19 cellular contexts compared by ENCODE assay signal in genomic region chr7:107953924-107954303, GRCh38. TPM values are rescaled to one million over a fixed set of nuclear protein-coding genes. Genes with fewer than 3 reads are reported as not detected.
A peak's percentile ranks its signal among the peaks of the same experiment; 100 is the strongest.
DNase-seq lines count a peak whose midpoint lies in the region; ATAC-seq and TF ChIP-seq lines count a peak whose summit lies in the region.
"Had no signal": no experiment of that assay in that cellular context is flagged by ENCODE, and none has a peak within 500 bp of the region (broad histone marks: within the 10 kb centered on the region; RNA-seq: fewer than 3 reads in every experiment).

No MANE protein-coding gene starts in this region.

- no peak overlapping the region for H4K91ac ChIP-seq in mesenchymal stem cell (ENCODE audit: low read length)

- H3K36me3 Mint-ChIP-seq in chondrocyte (ENCODE audit: low read depth) (peaks cover 60% of the 10 kb centered on the region), type B pancreatic cell (peaks cover 53% of the 10 kb centered on the region)

- peaks cover 4% of the 10 kb centered on the region for H3K79me1 ChIP-seq in mesenchymal stem cell (replicated peaks; ENCODE audit: low read length, poor library complexity, severe bottlenecking)

- no peak for ATAC-seq in GM18868 (IDR thresholded peaks at IDR 0.05; ENCODE audit: unreplicated experiment)
- ATAC-seq: activated CD8-positive, alpha-beta T cell treated with anti-CD3 and anti-CD28 coated beads, Interleukin-2, amount 10 ng/mL, durations not matched to agents 7 days and 5 days; left cardiac atrium; pancreas had no signal

- H3K4me3 Mint-ChIP-seq in chondrocyte (ENCODE audit: unreplicated experiment), result no peak overlapping the region
- no peak overlapping the region for H3K4me3 Mint-ChIP-seq in type B pancreatic cell
- H3K4me3 Mint-ChIP-seq: activated B cell treated with CpG ODN at 0.5 μM for 24 hours; activated CD8-positive, alpha-beta T cell treated with anti-CD3 and anti-CD28 coated beads, Interleukin-2, amount 10 ng/mL, durations not matched to agents 7 days and 5 days; activated T-helper 1 cell treated with anti-CD3 and anti-CD28 coated beads, Interleukin-12 subunit alpha, Interleukin-12 subunit beta, Interleukin-2, Interleukin-4 antibody, amounts not matched to agents 30 ng/mL and 10 ng/mL and 1 ng/mL, durations not matched to agents 14 hours and 24 hours and 36 hours; T-helper 1 cell treated with Interleukin-12 subunit alpha and Interleukin-12 subunit beta and Interleukin-4 antibody, amounts not matched to agents 30 μg/mL and 1 μg/mL, for 36 hours had no signal

- H3K4me3 ChIP-seq in PC-9 (no peak overlapping the region), mesenchymal stem cell (ENCODE audit: insufficient read depth in 1 of 2, low read depth in 1 of 2, low read length in 2 of 2) (no peak overlapping the region)
- H3K4me3 ChIP-seq: BLaER1, pancreas, thoracic aorta had no signal

- CTCF ChIA-PET in PC-9 (lab: Charles Lee), result interaction anchor here (1.2 kb wide), 1 partner anchor 42 kb away, joined by 5 read pairs; no protein-coding TSS in a partner anchor

- H3K14ac ChIP-seq in mesenchymal stem cell (ENCODE audit: low read length in 2 of 2), result no peak overlapping the region

- peaks cover 10% of the 10 kb centered on the region; the same call in 1 of the 2 replicates for H3K79me2 ChIP-seq in PC-9 (ENCODE audit: low read depth)

- no peak overlapping the region for H2AK5ac ChIP-seq in mesenchymal stem cell (ENCODE audit: low read length, severe bottlenecking)

- POLR2A ChIA-PET in PC-9 (lab: Charles Lee; ENCODE audit: unreplicated experiment), result interaction anchor here (0.5 kb wide), 1 partner anchor 13 kb away, joined by 4 read pairs; no protein-coding TSS in a partner anchor

- no peak for DNase-seq in PC-9
- DNase-seq in chondrocyte (ENCODE audit: low spot score), result no peak
- peak; percentile 75 for DNase-seq in mesenchymal stem cell
- no peak for DNase-seq in type B pancreatic cell (ENCODE audit: extremely low spot score, unreplicated experiment)
- DNase-seq in RKO (ENCODE audit: low spot score), result no peak
- DNase-seq in stimulated activated CD4-positive, alpha-beta T cell treated with anti-CD3 and anti-CD28 coated beads, Interleukin-2, amount 100 ng/mL, for 24 hours, result no peak
- DNase-seq: activated B cell treated with CpG ODN at 0.5 μM for 24 hours; activated CD8-positive, alpha-beta T cell treated with anti-CD3 and anti-CD28 coated beads, Interleukin-2, amount 10 ng/mL, durations not matched to agents 7 days and 5 days; left cardiac atrium; NCI-H1694 treated with DMSO at 0.1 percent for 48 hours; NCI-H345; NK-92 treated with Interleukin-12 subunit alpha and Interleukin-12 subunit beta, amount 100 ng/mL, for 24 hours; pancreas; SHP77 had no signal

- H3K18ac ChIP-seq in mesenchymal stem cell (ENCODE audit: low read depth in 1 of 2, low read length in 2 of 2), result no peak overlapping the region

- H3K36me3 ChIP-seq in PC-9 (ENCODE audit: low read depth), result peaks cover 33% of the 10 kb centered on the region
- peaks cover 46 to 74% of the 10 kb centered on the region in 2 experiments for H3K36me3 ChIP-seq in mesenchymal stem cell (ENCODE audit: control insufficient read depth in 1 of 2, insufficient read depth in 2 of 2, low read depth in 1 of 2, low read length in 2 of 2)
- H3K36me3 ChIP-seq: BLaER1 had no signal

- no TSS peak for BruUV-seq in PC-9 (replicated peaks; lab: Mats Ljungman, UMichigan)

- WGBS in mesenchymal stem cell, result 58% methylated on average over 2 of the region's 2 CpGs

- intact Hi-C loops in PC-9 (cut with micrococcal nuclease; ENCODE audit: unreplicated experiment), result loop anchor here (2.0 kb wide), 1 partner anchor 75 kb away; no protein-coding TSS in a partner anchor

- no peak overlapping the region for H3K4ac ChIP-seq in mesenchymal stem cell (ENCODE audit: low read depth in 1 of 2, low read length in 2 of 2)

- H4K20me1 ChIP-seq in PC-9 (ENCODE audit: insufficient read depth), result no peaks in the 10 kb centered on the region
- H4K20me1 ChIP-seq: BLaER1 had no signal

- H3K4me1 Mint-ChIP-seq in chondrocyte (ENCODE audit: low read depth) (peaks cover 54% of the 10 kb centered on the region), type B pancreatic cell (ENCODE audit: unreplicated experiment) (peaks cover 25% of the 10 kb centered on the region)
- H3K4me1 Mint-ChIP-seq: activated B cell treated with CpG ODN at 0.5 μM for 24 hours had no signal

- no peak for TF ChIP-seq CTCF in PC-9 (conservative IDR thresholded peaks at IDR 0.05)
- TF ChIP-seq CTCF in chondrocyte (IDR thresholded peaks at IDR 0.05), result no peak
- no peak for TF ChIP-seq CTCF in type B pancreatic cell (conservative IDR thresholded peaks at IDR 0.05)

- H3K4me1 ChIP-seq in PC-9 (replicated peaks; ENCODE audit: insufficient read depth) (peaks cover 69% of the 10 kb centered on the region), mesenchymal stem cell (ENCODE audit: control insufficient read depth, insufficient read depth, low read depth, low read length) (peaks cover 19% of the 10 kb centered on the region)
- H3K4me1 ChIP-seq: BLaER1 had no signal

- H3K23ac ChIP-seq in mesenchymal stem cell (ENCODE audit: low read length in 2 of 2), result no peak overlapping the region

- no peaks in the 10 kb centered on the region for H3K27me3 ChIP-seq in PC-9 (ENCODE audit: insufficient read depth, low read depth)
- H3K27me3 ChIP-seq in mesenchymal stem cell (ENCODE audit: control insufficient read depth in 1 of 2, insufficient read depth in 1 of 2, low read length in 2 of 2), result no peaks in the 10 kb centered on the region
- H3K27me3 ChIP-seq: BLaER1, pancreas had no signal

- H3K4me2 ChIP-seq in PC-9, result peak overlapping the region; percentile 58
- H3K4me2 ChIP-seq in mesenchymal stem cell (ENCODE audit: low read length, poor library complexity, severe bottlenecking), result no peak overlapping the region
- H3K4me2 ChIP-seq: BLaER1 had no signal

- no peak overlapping the region for H2BK120ac ChIP-seq in mesenchymal stem cell (ENCODE audit: low read depth, low read length)

- H2BK5ac ChIP-seq in mesenchymal stem cell (ENCODE audit: low read depth, low read length, poor library complexity, severe bottlenecking), result no peak overlapping the region

- H3K9me2 ChIP-seq in PC-9 (ENCODE audit: insufficient read depth), result no peaks in the 10 kb centered on the region

- H2BK12ac ChIP-seq in mesenchymal stem cell (ENCODE audit: low read length in 2 of 2), result no peak overlapping the region

- H4K8ac ChIP-seq in mesenchymal stem cell (ENCODE audit: low read length), result no peak overlapping the region

- H3K9me3 ChIP-seq in PC-9 (ENCODE audit: insufficient read depth, low read depth), result no peaks in the 10 kb centered on the region
- no peaks in the 10 kb centered on the region for H3K9me3 ChIP-seq in mesenchymal stem cell (ENCODE audit: control insufficient read depth, low read length)
- H3K9me3 ChIP-seq: BLaER1, pancreas, thoracic aorta had no signal

- H2BK15ac ChIP-seq in mesenchymal stem cell (ENCODE audit: low read depth, poor library complexity, severe bottlenecking), result no peak overlapping the region

- H2AFZ ChIP-seq in PC-9 (no peak overlapping the region), mesenchymal stem cell (ENCODE audit: low read depth, low read length) (no peak overlapping the region)

- peak overlapping the region; percentile 86 for H3K27ac ChIP-seq in PC-9
- H3K27ac ChIP-seq in mesenchymal stem cell (ENCODE audit: low read length, poor library complexity, severe bottlenecking), result peak overlapping the region; percentile 46
- H3K27ac ChIP-seq: BLaER1, pancreas, thoracic aorta had no signal

- H3K27ac Mint-ChIP-seq in chondrocyte (ENCODE audit: unreplicated experiment) (peak overlapping the region; percentile 76), type B pancreatic cell (peak overlapping the region; percentile 89)
- H3K27ac Mint-ChIP-seq: activated B cell treated with CpG ODN at 0.5 μM for 24 hours; activated CD8-positive, alpha-beta T cell treated with anti-CD3 and anti-CD28 coated beads, Interleukin-2, amount 10 ng/mL, durations not matched to agents 7 days and 5 days; activated T-helper 1 cell treated with anti-CD3 and anti-CD28 coated beads, Interleukin-12 subunit alpha, Interleukin-12 subunit beta, Interleukin-2, Interleukin-4 antibody, amounts not matched to agents 30 ng/mL and 10 ng/mL and 1 ng/mL, durations not matched to agents 14 hours and 24 hours and 36 hours; T-helper 1 cell treated with Interleukin-12 subunit alpha and Interleukin-12 subunit beta and Interleukin-4 antibody, amounts not matched to agents 30 μg/mL and 1 μg/mL, for 36 hours had no signal

- no peak overlapping the region for H3K9ac ChIP-seq in mesenchymal stem cell (ENCODE audit: low read length)
- H3K9ac ChIP-seq: BLaER1 had no signal

- H3K27me3 Mint-ChIP-seq in chondrocyte (ENCODE audit: low read depth) (no peaks in the 10 kb centered on the region), type B pancreatic cell (no peaks in the 10 kb centered on the region)

- H3K9me3 Mint-ChIP-seq in chondrocyte (ENCODE audit: low read depth) (no peaks in the 10 kb centered on the region), type B pancreatic cell (no peaks in the 10 kb centered on the region)
- H3K9me3 Mint-ChIP-seq: activated B cell treated with CpG ODN at 0.5 μM for 24 hours; activated T-helper 1 cell treated with anti-CD3 and anti-CD28 coated beads, Interleukin-12 subunit alpha, Interleukin-12 subunit beta, Interleukin-2, Interleukin-4 antibody, amounts not matched to agents 30 ng/mL and 10 ng/mL and 1 ng/mL, durations not matched to agents 14 hours and 24 hours and 36 hours; T-helper 1 cell treated with Interleukin-12 subunit alpha and Interleukin-12 subunit beta and Interleukin-4 antibody, amounts not matched to agents 30 μg/mL and 1 μg/mL, for 36 hours had no signal

- H3F3A ChIP-seq in PC-9 (ENCODE audit: insufficient read depth, low read depth), result peaks cover 72% of the 10 kb centered on the region

RNA-seq across cellular contexts. Expression of gene LAMB1, which starts 49.0 kb away (rescaled TPM):
- 236 and 242 TPM in 2 replicates for total RNA-seq in PC-9 (2021)
- total RNA-seq in chondrocyte, result 405 to 481 TPM (median 466 TPM) in 3 replicates
- 509 TPM for polyA plus RNA-seq in mesenchymal stem cell (2013, experiment 1 of 2)
- 467 TPM for polyA plus RNA-seq in mesenchymal stem cell (2013, experiment 2 of 2)
- 141 and 226 TPM in 2 replicates for total RNA-seq in type B pancreatic cell (ENCODE audit: low replicate concordance)
- total RNA-seq: activated B cell treated with CpG ODN at 0.5 μM for 24 hours; activated CD8-positive, alpha-beta T cell treated with anti-CD3 and anti-CD28 coated beads, Interleukin-2, amount 10 ng/mL, durations not matched to agents 7 days and 5 days; activated T-helper 1 cell treated with anti-CD3 and anti-CD28 coated beads, Interleukin-12 subunit alpha, Interleukin-12 subunit beta, Interleukin-2, Interleukin-4 antibody, amounts not matched to agents 30 ng/mL and 10 ng/mL and 1 ng/mL, durations not matched to agents 14 hours and 24 hours and 36 hours had no signal
